ENCODE assay signal across 1 cellular context in genomic region chr20:61372151-61373054, GRCh38.
TF ChIP-seq lines count a peak whose summit lies in the region.

No MANE protein-coding gene starts in this region.

TF ChIP-seq in IMR-90, 13 proteins besides CTCF, POLR2A, EP300 and RAD21 (continued from another document):
- TF ChIP-seq ELK1 (IDR thresholded peaks at IDR 0.05; ENCODE audit: borderline replicate concordance, low read depth, low read length) (no peak), MAZ (IDR thresholded peaks at IDR 0.05; ENCODE audit: borderline replicate concordance, low read depth, low read length) (no peak), BHLHE40 (IDR thresholded peaks at IDR 0.05; ENCODE audit: low read depth, low read length) (no peak), RCOR1 (IDR thresholded peaks at IDR 0.05; ENCODE audit: insufficient replicate concordance, low read length) (no peak), MXI1 (IDR thresholded peaks at IDR 0.05; ENCODE audit: borderline replicate concordance, low read depth, low read length) (no peak), FOS (IDR thresholded peaks at IDR 0.05; ENCODE audit: low read depth, low read length) (no peak), RFX5 (IDR thresholded peaks at IDR 0.05; ENCODE audit: low read depth, low read length) (no peak), SMC3 (IDR thresholded peaks at IDR 0.05; ENCODE audit: low read depth, low read length) (no peak), MAFK (IDR thresholded peaks at IDR 0.05; ENCODE audit: low read depth, low read length) (no peak), CEBPB (IDR thresholded peaks at IDR 0.05; ENCODE audit: low read depth, low read length) (no peak)
